In the genomic region with DNA sequence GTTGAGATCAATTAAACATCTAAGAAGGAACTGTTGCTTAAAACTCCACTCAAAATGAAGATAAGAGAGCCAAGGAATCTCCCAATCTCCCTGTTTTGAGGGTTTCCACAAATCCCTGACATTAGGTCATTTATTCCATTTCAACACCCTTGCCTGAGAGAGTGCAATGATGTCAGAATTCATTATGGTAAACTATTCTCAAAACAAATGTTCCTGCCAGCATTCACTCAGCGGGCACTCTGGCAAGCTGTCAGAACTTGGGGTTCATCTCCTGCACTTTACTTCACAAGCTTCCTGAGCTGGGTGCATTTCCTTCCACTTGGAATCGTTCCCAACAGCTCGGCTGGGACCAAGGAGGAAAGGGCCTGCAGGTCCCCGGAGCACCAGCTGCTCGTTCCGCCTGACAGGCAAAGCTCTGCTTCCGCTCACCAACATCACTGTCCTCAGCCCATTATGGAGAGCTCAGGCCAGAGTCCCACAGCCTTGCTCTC, we compare ENCODE assay signal across 9 cellular contexts.
DNase-seq lines count a peak whose midpoint lies in the region; ATAC-seq and TF ChIP-seq lines count a peak whose summit lies in the region.
"Had no signal": no experiment of that assay in that cellular context is flagged by ENCODE, and none has a peak within 500 bp of the region (broad histone marks: within the 10 kb centered on the region; RNA-seq: fewer than 3 reads in every experiment).

No MANE protein-coding gene starts in this region.

- no peak overlapping the region for H3K4me3 ChIP-seq in fibroblast of mammary gland (ENCODE audit: control insufficient read depth, low read depth, low read length)

- no peak overlapping the region for H3K4me3 Mint-ChIP-seq in osteocyte (ENCODE audit: unreplicated experiment)
- no peak overlapping the region for H3K4me3 Mint-ChIP-seq in activated T-helper 17 cell treated with anti-CD3 and anti-CD28 coated beads, Interleukin-2, amount 50 U/mL, for 72 hours
- H3K4me3 Mint-ChIP-seq: naive thymus-derived CD4-positive, alpha-beta T cell had no signal

- no peaks in the 10 kb centered on the region for H3K9me3 Mint-ChIP-seq in osteocyte (ENCODE audit: unreplicated experiment)
- no peaks in the 10 kb centered on the region for H3K9me3 Mint-ChIP-seq in activated T-helper 17 cell treated with anti-CD3 and anti-CD28 coated beads, Interleukin-2, amount 50 U/mL, for 72 hours
- H3K9me3 Mint-ChIP-seq: naive thymus-derived CD4-positive, alpha-beta T cell had no signal

- H3K27me3 Mint-ChIP-seq in osteocyte (ENCODE audit: unreplicated experiment), result no peaks in the 10 kb centered on the region
- no peaks in the 10 kb centered on the region for H3K27me3 Mint-ChIP-seq in activated T-helper 17 cell treated with anti-CD3 and anti-CD28 coated beads, Interleukin-2, amount 50 U/mL, for 72 hours

- ATAC-seq in activated T-helper 17 cell treated with anti-CD3 and anti-CD28 coated beads, Interleukin-2, amount 50 U/mL, for 72 hours (replicated peaks), result no peak
- ATAC-seq in GM21367 (IDR thresholded peaks at IDR 0.05; ENCODE audit: unreplicated experiment) (no peak), GM18517 (IDR thresholded peaks at IDR 0.05; ENCODE audit: unreplicated experiment) (no peak)

- TF ChIP-seq CTCF in fibroblast of mammary gland (conservative IDR thresholded peaks at IDR 0.05; ENCODE audit: control insufficient read depth, insufficient read depth, low read depth, low read length) (no peak), osteocyte (IDR thresholded peaks at IDR 0.05) (no peak)

- peak overlapping the region; percentile 79 for H3K27ac Mint-ChIP-seq in osteocyte (ENCODE audit: unreplicated experiment)
- no peak overlapping the region for H3K27ac Mint-ChIP-seq in activated T-helper 17 cell treated with anti-CD3 and anti-CD28 coated beads, Interleukin-2, amount 50 U/mL, for 72 hours
- H3K27ac Mint-ChIP-seq: naive thymus-derived CD4-positive, alpha-beta T cell had no signal

- no peaks in the 10 kb centered on the region for H3K36me3 Mint-ChIP-seq in osteocyte (ENCODE audit: unreplicated experiment)
- H3K36me3 Mint-ChIP-seq in activated T-helper 17 cell treated with anti-CD3 and anti-CD28 coated beads, Interleukin-2, amount 50 U/mL, for 72 hours (ENCODE audit: low read depth), result no peaks in the 10 kb centered on the region
- H3K36me3 Mint-ChIP-seq: naive thymus-derived CD4-positive, alpha-beta T cell had no signal

- peaks cover 18% of the 10 kb centered on the region for H3K4me1 Mint-ChIP-seq in osteocyte (ENCODE audit: unreplicated experiment)
- H3K4me1 Mint-ChIP-seq in activated T-helper 17 cell treated with anti-CD3 and anti-CD28 coated beads, Interleukin-2, amount 50 U/mL, for 72 hours, result no peaks in the 10 kb centered on the region

- peak; percentile 44 for DNase-seq in COLO668 (lab: John Stamatoyannopoulos, UW; ENCODE audit: unreplicated experiment)
- peak; percentile 68 for DNase-seq in NCI-H510A (lab: John Stamatoyannopoulos, UW)
- DNase-seq in fibroblast of mammary gland (ENCODE audit: low read depth), result peak; percentile 49
- no peak for DNase-seq in osteocyte (ENCODE audit: extremely low spot score, unreplicated experiment)
- DNase-seq in stimulated activated naive CD4-positive, alpha-beta T cell (lab: John Stamatoyannopoulos, UW), result no peak
- DNase-seq: naive thymus-derived CD4-positive, alpha-beta T cell had no signal

Comparison
In these comparisons a context has a peak if more than half of its experiments do, and no peak if none do; other contexts are left out.
1. DNase-seq: peak in COLO668 (single experiment), NCI-H510A (single experiment) and fibroblast of mammary gland (single experiment); none in osteocyte (single experiment) and stimulated activated naive CD4-positive, alpha-beta T cell (0 of 6).